In the genomic region with DNA sequence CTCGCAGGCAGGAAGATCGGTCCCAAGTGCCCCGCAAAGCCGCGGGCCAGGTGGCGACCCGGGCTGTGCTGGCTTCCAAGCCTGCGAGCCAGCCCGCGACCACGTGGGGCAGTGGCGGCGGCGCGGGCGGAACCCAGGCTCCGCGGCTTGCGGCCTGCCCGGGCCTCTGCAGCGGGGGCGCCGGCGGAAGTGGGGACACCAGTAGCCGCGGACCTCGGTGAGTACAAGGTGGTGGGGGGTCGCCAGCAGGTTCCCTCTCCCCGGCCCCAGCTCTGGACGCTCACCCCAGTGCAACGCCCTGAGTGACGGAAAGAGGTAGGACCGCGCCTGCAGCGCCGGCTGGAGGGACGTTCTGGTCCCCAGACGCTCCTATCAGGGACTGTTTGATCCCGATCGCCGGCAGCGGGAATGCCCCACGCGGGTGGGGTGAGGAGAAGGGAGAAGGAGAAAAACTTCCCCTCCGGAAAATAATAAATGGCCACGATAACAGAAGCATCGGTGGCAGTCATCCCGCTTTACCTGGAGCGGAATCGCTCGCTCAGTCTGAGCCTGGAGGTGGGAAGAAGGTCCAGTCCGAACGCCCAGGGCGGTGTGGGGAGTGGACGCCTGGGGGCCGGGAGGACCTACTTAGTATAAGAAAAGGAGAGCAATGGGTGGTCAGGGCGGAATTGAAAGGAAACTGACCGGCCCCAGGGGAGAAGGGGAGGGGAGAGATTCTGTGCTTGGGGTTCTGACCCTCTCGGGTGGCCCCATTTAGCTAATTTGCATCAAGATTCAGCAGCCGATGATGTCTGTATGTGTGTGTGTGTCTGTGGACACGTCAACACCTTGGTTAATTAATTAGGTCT, we compare ENCODE assay signal across 8 cellular contexts. TPM values are rescaled to one million over a fixed set of nuclear protein-coding genes. Genes with fewer than 3 reads are reported as not detected.
A peak's percentile ranks its signal among the peaks of the same experiment; 100 is the strongest.
DNase-seq lines count a peak whose midpoint lies in the region; ATAC-seq and TF ChIP-seq lines count a peak whose summit lies in the region.

GEMIN7 (plus strand) TSS at position 198 of the 848 bp plus-strand sequence. CDS start 10,855 bp downstream, outside the sequence.

- peak within 1 kb of the TSS; percentile 37 to 55 for H3K27ac ChIP-seq in prostate gland
- peak within 1 kb of the TSS; percentile 86 for H3K27ac ChIP-seq in upper lobe of right lung

- H3K4me3 ChIP-seq in AG04449 (ENCODE audit: low read depth, low read length) (peak within 1 kb of the TSS; percentile 97), adipocyte (ENCODE audit: low read length) (peak within 1 kb of the TSS; percentile 96), prostate gland (peak within 1 kb of the TSS; percentile 68 to 79), upper lobe of right lung (peak within 1 kb of the TSS; percentile 99)

- H3K36me3 ChIP-seq in adipocyte (ENCODE audit: control insufficient read depth, insufficient read depth, low read length, severe bottlenecking): peaks cover 9% of the 10 kb centered on the region
- H3K36me3 ChIP-seq in prostate gland: no peaks in the 10 kb centered on the region
- H3K36me3 ChIP-seq in upper lobe of right lung: peaks cover 16% of the 10 kb centered on the region

- intact Hi-C loops in T-helper 1 cell treated with Interleukin-12 subunit alpha and Interleukin-12 subunit beta and Interleukin-4 antibody, amounts not matched to agents 30 ng/mL and 1 ng/mL, for 36 hours (cut with micrococcal nuclease): loop anchor here (1.0 to 5.0 kb wide), 4 partner anchors 8 to 77 kb away; partner anchors contain the start of gene RELB
- intact Hi-C loops in left cardiac atrium (cut with DNase I): no loop called here
- intact Hi-C loops in prostate gland (cut with DNase I): no loop called here
- intact Hi-C loops in upper lobe of right lung (cut with DNase I): no loop called here

- DNase-seq in AG04449 (ENCODE audit: low read depth, low spot score) (no peak), NCI-H1048 (lab: John Stamatoyannopoulos, UW) (peak; percentile 44), adipocyte (ENCODE audit: low read depth) (peak; percentile 89), left cardiac atrium (peak; percentile 83), prostate gland (ENCODE audit: low spot score) (peak; percentile 50), upper lobe of right lung (peak; percentile 89)

- no peaks in the 10 kb centered on the region for H3K9me3 ChIP-seq in adipocyte (ENCODE audit: control insufficient read depth, low read length)
- no peaks in the 10 kb centered on the region for H3K9me3 ChIP-seq in prostate gland
- no peaks in the 10 kb centered on the region for H3K9me3 ChIP-seq in upper lobe of right lung

- WGBS in prostate gland: under 1% methylated on average over 59 of the region's 61 CpGs

- ATAC-seq in left cardiac atrium (peak; percentile 86), upper lobe of right lung (peak; percentile 80)

- TF ChIP-seq POLR2A in GM19193 (IDR thresholded peaks at IDR 0.05; ENCODE audit: extremely low read depth, insufficient read depth, insufficient read length): peak; percentile 76
- peak; percentile 26 for TF ChIP-seq POLR2A in prostate gland (IDR thresholded peaks at IDR 0.05)

- peaks cover 15% of the 10 kb centered on the region for H3K4me1 ChIP-seq in adipocyte (ENCODE audit: control insufficient read depth, insufficient read depth, low read length)
- H3K4me1 ChIP-seq in prostate gland (replicated peaks): peaks cover 5% of the 10 kb centered on the region
- peaks cover 39% of the 10 kb centered on the region for H3K4me1 ChIP-seq in upper lobe of right lung

- POLR2A ChIA-PET in AG04449 (lab: Yijun Ruan, JAX): interaction anchor here (0.6 to 1.1 kb wide), 4 partner anchors 8 to 14 kb away, joined by 3 to 7 read pairs (median 4); partner anchors contain the start of gene PPP1R37

- no peak for TF ChIP-seq CTCF in AG04449 (IDR thresholded peaks at IDR 0.05; ENCODE audit: insufficient read depth, low read length, missing control alignments)
- peak in 2 of 4 experiments; percentile 9 to 36 for TF ChIP-seq CTCF in prostate gland (IDR thresholded peaks at IDR 0.05)
- peak; percentile 6 for TF ChIP-seq CTCF in upper lobe of right lung (IDR thresholded peaks at IDR 0.05)

- CTCF ChIA-PET in AG04449 (lab: Yijun Ruan, JAX): interaction anchor here (0.8 to 2.6 kb wide), 4 partner anchors 10 to 170 kb away, joined by 3 to 10 read pairs (median 4); no protein-coding TSS in a partner anchor

- H3K27me3 ChIP-seq in adipocyte (replicated peaks; ENCODE audit: control insufficient read depth, insufficient read depth, low read length): no peaks in the 10 kb centered on the region
- no peaks in the 10 kb centered on the region for H3K27me3 ChIP-seq in prostate gland (replicated peaks; ENCODE audit: insufficient read depth)
- H3K27me3 ChIP-seq in upper lobe of right lung: no peaks in the 10 kb centered on the region

- H3K9ac ChIP-seq in adipocyte (ENCODE audit: low read length): peak within 1 kb of the TSS; percentile 93

RNA-seq across cellular contexts. Expression of gene GEMIN7, which starts in this region (rescaled TPM):
- 31.2 and 35.2 TPM in 2 replicates for total RNA-seq in T-helper 1 cell treated with Interleukin-12 subunit alpha and Interleukin-12 subunit beta and Interleukin-4 antibody, amounts not matched to agents 30 ng/mL and 1 ng/mL, for 36 hours
- total RNA-seq in left cardiac atrium (10 to 100 TPM; 13.9 to 14.1 TPM), prostate gland (10 to 100 TPM; 13.9 to 41.0 TPM), upper lobe of right lung (14.9 TPM)
